1 cellular context compared by ENCODE assay signal in the genomic region with DNA sequence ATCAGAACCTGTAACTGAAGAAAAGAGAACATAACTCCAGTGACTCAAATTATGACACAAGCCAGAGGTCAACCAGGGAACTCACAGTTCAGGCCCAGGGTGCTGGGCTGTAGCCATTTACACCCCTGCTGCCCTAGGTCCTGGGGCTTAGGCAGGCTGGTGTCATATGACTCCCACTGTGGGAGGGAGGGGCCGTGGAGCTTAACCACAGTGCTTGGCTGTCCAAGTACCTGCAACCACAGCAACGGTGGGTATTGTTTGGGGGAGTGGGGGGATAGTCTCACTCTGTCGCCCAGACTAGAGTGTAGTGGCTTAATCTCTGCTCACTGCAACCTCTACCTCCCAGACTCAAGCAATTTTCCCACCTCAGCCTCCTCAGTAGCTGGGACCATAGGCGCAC.
TF ChIP-seq lines count a peak whose summit lies in the region.

No MANE protein-coding gene starts in this region.

TF ChIP-seq in GM23338, 12 proteins besides CTCF, POLR2A, EP300 and RAD21 (continued from another document):
- TF ChIP-seq ZNF462 (CRISPR knock-in tag; IDR thresholded peaks at IDR 0.05), result no peak
- TF ChIP-seq, protein P1, sequence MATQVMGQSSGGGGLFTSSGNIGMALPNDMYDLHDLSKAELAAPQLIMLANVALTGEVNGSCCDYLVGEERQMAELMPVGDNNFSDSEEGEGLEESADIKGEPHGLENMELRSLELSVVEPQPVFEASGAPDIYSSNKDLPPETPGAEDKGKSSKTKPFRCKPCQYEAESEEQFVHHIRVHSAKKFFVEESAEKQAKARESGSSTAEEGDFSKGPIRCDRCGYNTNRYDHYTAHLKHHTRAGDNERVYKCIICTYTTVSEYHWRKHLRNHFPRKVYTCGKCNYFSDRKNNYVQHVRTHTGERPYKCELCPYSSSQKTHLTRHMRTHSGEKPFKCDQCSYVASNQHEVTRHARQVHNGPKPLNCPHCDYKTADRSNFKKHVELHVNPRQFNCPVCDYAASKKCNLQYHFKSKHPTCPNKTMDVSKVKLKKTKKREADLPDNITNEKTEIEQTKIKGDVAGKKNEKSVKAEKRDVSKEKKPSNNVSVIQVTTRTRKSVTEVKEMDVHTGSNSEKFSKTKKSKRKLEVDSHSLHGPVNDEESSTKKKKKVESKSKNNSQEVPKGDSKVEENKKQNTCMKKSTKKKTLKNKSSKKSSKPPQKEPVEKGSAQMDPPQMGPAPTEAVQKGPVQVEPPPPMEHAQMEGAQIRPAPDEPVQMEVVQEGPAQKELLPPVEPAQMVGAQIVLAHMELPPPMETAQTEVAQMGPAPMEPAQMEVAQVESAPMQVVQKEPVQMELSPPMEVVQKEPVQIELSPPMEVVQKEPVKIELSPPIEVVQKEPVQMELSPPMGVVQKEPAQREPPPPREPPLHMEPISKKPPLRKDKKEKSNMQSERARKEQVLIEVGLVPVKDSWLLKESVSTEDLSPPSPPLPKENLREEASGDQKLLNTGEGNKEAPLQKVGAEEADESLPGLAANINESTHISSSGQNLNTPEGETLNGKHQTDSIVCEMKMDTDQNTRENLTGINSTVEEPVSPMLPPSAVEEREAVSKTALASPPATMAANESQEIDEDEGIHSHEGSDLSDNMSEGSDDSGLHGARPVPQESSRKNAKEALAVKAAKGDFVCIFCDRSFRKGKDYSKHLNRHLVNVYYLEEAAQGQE (IDR thresholded peaks at IDR 0.05; ENCODE audit: unreplicated experiment), result no peak
- no peak for TF ChIP-seq EZH2phosphoT487 (IDR thresholded peaks at IDR 0.05; ENCODE audit: unreplicated experiment)
- no peak for TF ChIP-seq ZNF114 (CRISPR knock-in tag; IDR thresholded peaks at IDR 0.05)
- TF ChIP-seq NANOG (IDR thresholded peaks at IDR 0.05; ENCODE audit: borderline replicate concordance), result no peak
